In the genomic region with DNA sequence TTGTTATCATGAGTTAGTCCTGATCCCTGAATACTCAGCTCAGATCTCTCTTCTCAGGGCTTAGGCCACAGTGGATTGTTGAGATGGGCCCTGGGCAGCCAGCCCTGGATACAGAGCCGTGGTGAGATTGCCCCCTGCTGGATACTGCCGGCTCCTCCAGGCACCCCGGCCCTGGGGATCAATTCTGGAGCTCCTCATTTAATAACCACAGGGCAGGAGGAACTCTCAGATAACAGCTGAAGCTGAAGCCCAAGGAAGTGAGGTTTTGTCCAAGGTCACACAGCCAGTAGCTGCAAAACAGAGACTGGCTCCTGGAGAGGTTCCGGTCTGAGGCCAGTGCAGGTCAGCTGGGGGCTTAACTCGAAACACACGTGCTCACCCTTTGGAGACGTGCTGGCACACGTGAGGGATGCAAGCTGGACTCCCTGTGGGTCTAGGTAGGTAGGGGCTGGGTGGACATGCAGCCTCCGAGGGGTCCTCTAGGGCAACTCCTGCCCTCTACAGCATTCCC, we compare ENCODE assay signal across 8 cellular contexts. TPM values are rescaled to one million over a fixed set of nuclear protein-coding genes. Genes with fewer than 3 reads are reported as not detected.
DNase-seq lines count a peak whose midpoint lies in the region; ATAC-seq and TF ChIP-seq lines count a peak whose summit lies in the region.

No MANE protein-coding gene starts in this region.

- no peaks in the 10 kb centered on the region for H3K9me3 ChIP-seq in BE2C
- no peaks in the 10 kb centered on the region for H3K9me3 ChIP-seq in SK-N-SH
- H3K9me3 ChIP-seq in smooth muscle cell (replicated peaks; ENCODE audit: low read depth): no peaks in the 10 kb centered on the region

- H3K9me2 ChIP-seq in SK-N-SH: no peaks in the 10 kb centered on the region

- WGBS in SK-N-SH (ENCODE audit: low lambda C conversion rate): 44% methylated on average over 5 of the region's 9 CpGs
- WGBS in smooth muscle cell (ENCODE audit: low lambda C conversion rate): 57% methylated on average over 9 of the region's 9 CpGs

- no peak overlapping the region for H2AFZ ChIP-seq in KMS-11 (ENCODE audit: low read depth)
- H2AFZ ChIP-seq in SK-N-SH (ENCODE audit: low read depth): no peak overlapping the region
- no peak overlapping the region for H2AFZ ChIP-seq in smooth muscle cell (ENCODE audit: low read depth)

- H3K4me2 ChIP-seq in KMS-11 (no peak overlapping the region), SK-N-SH (no peak overlapping the region), smooth muscle cell (no peak overlapping the region)

- H3K9ac ChIP-seq in KMS-11 (no peak overlapping the region), SK-N-SH (no peak overlapping the region), smooth muscle cell (ENCODE audit: low read depth) (no peak overlapping the region)

- H3K4me3 ChIP-seq in BE2C (ENCODE audit: low read depth, low read length): no peak overlapping the region
- no peak overlapping the region for H3K4me3 ChIP-seq in KMS-11 (IDR thresholded peaks at IDR 0.05; ENCODE audit: insufficient read depth, low read depth, low read length)
- peak overlapping the region in 1 of 2 experiments; percentile 41; a peak in 1 of 4 replicates for H3K4me3 ChIP-seq in SK-N-SH (ENCODE audit: low read depth in 2 of 2, low read length in 1 of 2)
- no peak overlapping the region for H3K4me3 ChIP-seq in smooth muscle cell

- H4K20me1 ChIP-seq in KMS-11 (ENCODE audit: insufficient read depth): no peaks in the 10 kb centered on the region
- H4K20me1 ChIP-seq in SK-N-SH (ENCODE audit: insufficient read depth): no peaks in the 10 kb centered on the region
- no peaks in the 10 kb centered on the region for H4K20me1 ChIP-seq in smooth muscle cell (ENCODE audit: low read depth)

- TF ChIP-seq CTCF in BE2C (IDR thresholded peaks at IDR 0.05; ENCODE audit: low read depth, low read length) (peak; percentile 66), KMS-11 (conservative IDR thresholded peaks at IDR 0.05; ENCODE audit: low read depth, low read length) (peak; percentile 82), SK-N-SH (IDR thresholded peaks at IDR 0.05) (peak; percentile 84), smooth muscle cell (IDR thresholded peaks at IDR 0.05; ENCODE audit: borderline replicate concordance, insufficient read depth, poor library complexity, severe bottlenecking) (peak; percentile 62)

- POLR2A ChIA-PET in SK-N-SH (lab: Yijun Ruan, JAX): no interaction called here

- H3K27me3 ChIP-seq in BE2C: no peaks in the 10 kb centered on the region
- no peaks in the 10 kb centered on the region; the same call in 1 of the 2 replicates for H3K27me3 ChIP-seq in KMS-11 (ENCODE audit: insufficient read depth, low read depth)
- peaks cover 4% of the 10 kb centered on the region; the same call in 1 of the 2 replicates for H3K27me3 ChIP-seq in SK-N-SH (ENCODE audit: insufficient read depth)
- H3K27me3 ChIP-seq in smooth muscle cell (ENCODE audit: low read depth): peaks cover 14% of the 10 kb centered on the region

- CTCF ChIA-PET in SK-N-SH (lab: Yijun Ruan, JAX): interaction anchor here (0.6 to 45.6 kb wide), 40 partner anchors 9 to 587 kb away, joined by 3 to 1101 read pairs (median 4); partner anchors contain the start of genes KCNJ11, OTOG and USH1C

- H3K36me3 ChIP-seq in BE2C: no peaks in the 10 kb centered on the region
- H3K36me3 ChIP-seq in KMS-11 (ENCODE audit: insufficient read depth): no peaks in the 10 kb centered on the region
- H3K36me3 ChIP-seq in SK-N-SH (replicated peaks in 1 of 2; ENCODE audit: control insufficient read depth in 1 of 2, insufficient read depth in 2 of 2, low read length in 1 of 2): no peaks in the 10 kb centered on the region
- H3K36me3 ChIP-seq in smooth muscle cell (ENCODE audit: low read depth): no peaks in the 10 kb centered on the region

- peak; percentile 84 for ATAC-seq in GM19438 (IDR thresholded peaks at IDR 0.05; ENCODE audit: low read depth, unreplicated experiment)

- DNase-seq in BE2C: peak; percentile 60
- DNase-seq in SK-N-SH: peak; percentile 88
- peak in 51 of 58 donors; percentile 15 to 78 (median 54) for DNase-seq in anterior cingulate cortex (lab: John Stamatoyannopoulos, UW)
- DNase-seq in hepatic stellate cell (ENCODE audit: low spot score): peak; percentile 86
- DNase-seq in smooth muscle cell (lab: John Stamatoyannopoulos, UW; ENCODE audit: unreplicated experiment): peak; percentile 2
- DNase-seq in NCI-H2171 treated with DMSO at 0.1 percent for 48 hours (lab: John Stamatoyannopoulos, UW): no peak

- TF ChIP-seq RAD21 in SK-N-SH (IDR thresholded peaks at IDR 0.05; ENCODE audit: low read length): peak; percentile 77

- H3K79me2 ChIP-seq in KMS-11 (ENCODE audit: insufficient read depth, low read depth) (no peaks in the 10 kb centered on the region), SK-N-SH (ENCODE audit: insufficient read depth) (no peaks in the 10 kb centered on the region), smooth muscle cell (ENCODE audit: low read depth) (no peaks in the 10 kb centered on the region)

- H3F3A ChIP-seq in SK-N-SH (replicated peaks; ENCODE audit: insufficient read depth) (no peaks in the 10 kb centered on the region), smooth muscle cell (ENCODE audit: low read depth) (no peaks in the 10 kb centered on the region)

- H3K4me1 ChIP-seq in BE2C: no peaks in the 10 kb centered on the region
- no peaks in the 10 kb centered on the region for H3K4me1 ChIP-seq in KMS-11 (ENCODE audit: low read depth, poor library complexity, severe bottlenecking)
- peaks cover 0 to 11% of the 10 kb centered on the region in 2 experiments; a peak in 1 of 4 replicates for H3K4me1 ChIP-seq in SK-N-SH (ENCODE audit: control insufficient read depth in 1 of 2, insufficient read depth in 2 of 2, low read depth in 1 of 2, low read length in 1 of 2)
- H3K4me1 ChIP-seq in smooth muscle cell (ENCODE audit: low read depth): peaks cover 7% of the 10 kb centered on the region

- no peak for TF ChIP-seq EP300 in SK-N-SH (IDR thresholded peaks at IDR 0.05; ENCODE audit: borderline replicate concordance in 1 of 2, low read depth in 1 of 2, low read length in 1 of 2)

- no peak overlapping the region for H3K27ac ChIP-seq in KMS-11
- H3K27ac ChIP-seq in SK-N-SH (ENCODE audit: low read depth in 2 of 2, low read length in 1 of 2): no peak overlapping the region
- no peak overlapping the region for H3K27ac ChIP-seq in smooth muscle cell (ENCODE audit: low read depth)

TF ChIP-seq in SK-N-SH, 30 proteins besides CTCF, POLR2A, EP300 and RAD21:
- TF ChIP-seq MAX (IDR thresholded peaks at IDR 0.05; ENCODE audit: low read depth) (no peak), NRF1 (IDR thresholded peaks at IDR 0.05; ENCODE audit: low read depth, low read length) (no peak), MEF2A (IDR thresholded peaks at IDR 0.05; ENCODE audit: borderline replicate concordance, low read depth) (no peak), SMC3 (IDR thresholded peaks at IDR 0.05; ENCODE audit: low read depth, low read length) (peak; percentile 67), RCOR1 (IDR thresholded peaks at IDR 0.05; ENCODE audit: low read length) (0 out of 2 replicates have a peak, but pooled peaks have one; percentile 11)
TF ChIP-seq in SK-N-SH: peak in this region for 2.

RNA-seq across cellular contexts. Expression of gene USH1C, which starts 16.0 kb away (rescaled TPM):
- polyA plus RNA-seq in BE2C (2012; ENCODE audit: insufficient read depth, insufficient read length, low read depth): not detected
- polyA plus RNA-seq in SK-N-SH (2012; rRNA removed): not detected in 2 replicates
- 0.01 TPM in 1 of 2 replicates, not detected in the other for polyA plus RNA-seq in SK-N-SH (2012; cell fraction: cytosol; rRNA removed)
- 0.13 TPM in 1 of 2 replicates, not detected in the other for polyA plus RNA-seq in SK-N-SH (2012; cell fraction: nucleus; rRNA removed)
- total RNA-seq in smooth muscle cell: not detected in 2 replicates
- polyA plus RNA-seq in smooth muscle cell: not detected in 2 replicates

RNA-seq across cellular contexts. Expression of gene OTOG, which starts 18.8 kb away (rescaled TPM):
- not detected for polyA plus RNA-seq in BE2C (2012; ENCODE audit: insufficient read depth, insufficient read length, low read depth)
- polyA plus RNA-seq in SK-N-SH (2012; rRNA removed): not detected in 2 replicates
- polyA plus RNA-seq in SK-N-SH (2012; cell fraction: cytosol; rRNA removed): not detected in 2 replicates
- polyA plus RNA-seq in SK-N-SH (2012; cell fraction: nucleus; rRNA removed): not detected in 2 replicates
- total RNA-seq in smooth muscle cell: not detected in 2 replicates
- not detected in 2 replicates for polyA plus RNA-seq in smooth muscle cell

RNA-seq across cellular contexts. Expression of gene ABCC8, which starts 51.6 kb away (rescaled TPM):
- polyA plus RNA-seq in BE2C (2012; ENCODE audit: insufficient read depth, insufficient read length, low read depth): 6.1 TPM
- polyA plus RNA-seq in SK-N-SH (2012; rRNA removed) (0.71 and 1.1 TPM in 2 replicates), smooth muscle cell (not detected in 2 replicates)
- 0.15 and 0.39 TPM in 2 replicates for polyA plus RNA-seq in SK-N-SH (2012; cell fraction: cytosol; rRNA removed)
- polyA plus RNA-seq in SK-N-SH (2012; cell fraction: nucleus; rRNA removed): 2.8 and 4.0 TPM in 2 replicates
- total RNA-seq in smooth muscle cell: not detected in 2 replicates
